In the genomic region with DNA sequence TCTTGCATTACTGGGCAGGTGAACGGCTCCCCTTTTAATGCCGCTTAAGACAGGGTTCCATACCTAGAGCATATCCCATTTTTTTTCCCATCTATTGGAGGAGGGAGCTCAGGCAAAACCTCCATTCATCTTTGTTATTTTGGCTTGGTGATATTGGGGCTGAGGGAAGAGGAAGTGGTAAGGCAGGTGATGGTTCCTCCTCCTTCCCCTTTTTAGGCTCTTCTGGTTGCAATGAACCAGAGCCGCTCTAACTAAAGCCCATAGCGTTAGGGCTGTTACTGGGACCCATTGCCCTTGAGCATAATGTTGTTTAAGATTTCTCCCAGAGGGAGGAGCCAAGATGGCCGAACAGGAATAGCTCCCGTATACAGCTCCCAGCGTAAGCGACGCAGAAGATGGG, we compare ENCODE assay signal across 12 cellular contexts. TPM values are rescaled to one million over a fixed set of nuclear protein-coding genes. Genes with fewer than 3 reads are reported as not detected.
DNase-seq lines count a peak whose midpoint lies in the region; ATAC-seq lines count a peak whose summit lies in the region.
"Had no signal": no experiment of that assay in that cellular context is flagged by ENCODE, and none has a peak within 500 bp of the region (broad histone marks: within the 10 kb centered on the region; RNA-seq: fewer than 3 reads in every experiment).

No MANE protein-coding gene starts in this region.

- H3K4me3 Mint-ChIP-seq in naive B cell: peak overlapping the region; percentile 51 to 84 (median 74)
- H3K4me3 Mint-ChIP-seq: brain had no signal

- ATAC-seq in GM19043 (IDR thresholded peaks at IDR 0.05; ENCODE audit: low read depth, unreplicated experiment) (peak; percentile 83), HG02798 (IDR thresholded peaks at IDR 0.05; ENCODE audit: poor library complexity, unreplicated experiment) (peak; percentile 65), naive B cell (ENCODE audit: low read depth in 2 of 2) (peak; percentile 94), GM18870 (IDR thresholded peaks at IDR 0.05; ENCODE audit: unreplicated experiment) (no peak)

- H3K27me3 Mint-ChIP-seq in naive B cell: peaks cover 0 to 12% (median 8%) of the 10 kb centered on the region in 3 donors

- H3K36me3 Mint-ChIP-seq in naive B cell: peaks cover 0 to 4% of the 10 kb centered on the region in 2 donors
- H3K36me3 Mint-ChIP-seq: brain had no signal

- peak overlapping the region; percentile 76 to 95 (median 93) for H3K27ac Mint-ChIP-seq in naive B cell
- H3K27ac Mint-ChIP-seq: activated T-helper 2 cell treated with anti-CD3 and anti-CD28 coated beads, Interferon-gamma antibody, Interleukin-2, Interleukin-4, amounts not matched to agents 10 μg/mL and 5 μg/mL and 100 μg/mL, durations not matched to agents 14 hours and 24 hours and 36 hours; brain had no signal

- H3K4me1 Mint-ChIP-seq in naive B cell: peaks cover 11 to 20% (median 16%) of the 10 kb centered on the region in 3 donors
- H3K4me1 Mint-ChIP-seq: brain had no signal

- peaks cover 0 to 11% (median 8%) of the 10 kb centered on the region in 7 donors for H3K9me3 Mint-ChIP-seq in naive B cell

- DNase-seq in NOMO-1 treated with DMSO at 0.1 percent for 48 hours (lab: John Stamatoyannopoulos, UW; ENCODE audit: unreplicated experiment) (peak; percentile 77), naive B cell (peak; percentile 51), amniotic stem cell (lab: John Stamatoyannopoulos, UW) (no peak), NCI-H510A treated with DMSO at 0.1 percent for 48 hours (lab: John Stamatoyannopoulos, UW) (no peak)
- DNase-seq: activated CD4-positive, alpha-beta T cell treated with anti-CD3 and anti-CD28 coated beads for 48 hours; CD8-positive, alpha-beta memory T cell; NCI-H2171 had no signal

RNA-seq across cellular contexts. Expression of a gene that starts 21.1 kb away (rescaled TPM):
- 1 to 10 TPM in 5 of 6 donors, not detected in 1; 2.7 to 5.9 (median 3.0) TPM for polyA plus RNA-seq in naive B cell (ENCODE audit: low read depth in 6 of 6)

RNA-seq across cellular contexts. Expression of a gene that starts 57.3 kb away (rescaled TPM):
- polyA plus RNA-seq in naive B cell (ENCODE audit: low read depth in 6 of 6): 100 to 1,000 TPM; 143 to 262 (median 206) TPM

Comparison
In these comparisons a context has a peak if more than half of its experiments do, and no peak if none do; other contexts are left out.
1. DNase-seq: peak in NOMO-1 treated with DMSO at 0.1 percent for 48 hours (single experiment) and naive B cell (single experiment); none in amniotic stem cell (single experiment) and NCI-H510A treated with DMSO at 0.1 percent for 48 hours (single experiment).